Comparison of ENCODE assay signal across 1 cellular context in genomic region chr11:797300-798092, GRCh38.
TF ChIP-seq lines count a peak whose summit lies in the region.

No MANE protein-coding gene starts in this region.

TF ChIP-seq in HepG2, 621 proteins besides CTCF, POLR2A, EP300 and RAD21 (continued from another document):
- TF ChIP-seq TFDP1 (CRISPR knock-in tag; IDR thresholded peaks at IDR 0.05; ENCODE audit: borderline replicate concordance), result no peak
- no peak for TF ChIP-seq SETDB1 (CRISPR knock-in tag; IDR thresholded peaks at IDR 0.05; ENCODE audit: borderline replicate concordance)
- TF ChIP-seq PHF21A (CRISPR knock-in tag; IDR thresholded peaks at IDR 0.05), result no peak
- no peak for TF ChIP-seq HNRNPK (IDR thresholded peaks at IDR 0.05; ENCODE audit: low read depth, low read length, poor library complexity, severe bottlenecking)
- no peak for TF ChIP-seq ZIK1 (CRISPR knock-in tag; IDR thresholded peaks at IDR 0.05; ENCODE audit: borderline replicate concordance, low read depth)
- TF ChIP-seq ZNF619 (CRISPR knock-in tag; IDR thresholded peaks at IDR 0.05), result no peak
- peak; percentile 77 for TF ChIP-seq GMEB1 (CRISPR knock-in tag; IDR thresholded peaks at IDR 0.05; ENCODE audit: borderline replicate concordance)
- TF ChIP-seq ZNF331 (CRISPR knock-in tag; IDR thresholded peaks at IDR 0.05), result no peak
- TF ChIP-seq ZNF431 (CRISPR knock-in tag; IDR thresholded peaks at IDR 0.05; ENCODE audit: borderline replicate concordance, low read depth), result no peak
- no peak for TF ChIP-seq SMYD3 (CRISPR knock-in tag; IDR thresholded peaks at IDR 0.05)
- TF ChIP-seq ZNF878 (CRISPR knock-in tag; IDR thresholded peaks at IDR 0.05), result no peak
- TF ChIP-seq PAXIP1 (CRISPR knock-in tag; conservative IDR thresholded peaks at IDR 0.05), result peak; percentile 13; the same call in 1 of the 2 replicates
- 0 out of 2 replicates have a peak, but pooled peaks have one; percentile 35 for TF ChIP-seq HNRNPL (IDR thresholded peaks at IDR 0.05; ENCODE audit: low read depth, low read length)
- TF ChIP-seq HNF4A (CRISPR knock-in tag; IDR thresholded peaks at IDR 0.05), result no peak
- TF ChIP-seq ZMYM3 (CRISPR knock-in tag; IDR thresholded peaks at IDR 0.05), result no peak
- no peak for TF ChIP-seq HOXA7 (CRISPR knock-in tag; IDR thresholded peaks at IDR 0.05)
- no peak for TF ChIP-seq ZNF230 (CRISPR knock-in tag; IDR thresholded peaks at IDR 0.05)
- no peak for TF ChIP-seq FOXA3 (CRISPR knock-in tag; IDR thresholded peaks at IDR 0.05)
- TF ChIP-seq CERS6 (CRISPR knock-in tag; IDR thresholded peaks at IDR 0.05), result no peak
- no peak for TF ChIP-seq GABPA (IDR thresholded peaks at IDR 0.05; ENCODE audit: low read depth, low read length)
- no peak; the same call in 1 of the 2 replicates for TF ChIP-seq GABPA (CRISPR knock-in tag; IDR thresholded peaks at IDR 0.05; ENCODE audit: low read depth)
- no peak for TF ChIP-seq MZF1 (CRISPR knock-in tag; IDR thresholded peaks at IDR 0.05; ENCODE audit: borderline replicate concordance)
- TF ChIP-seq RFX5 (IDR thresholded peaks at IDR 0.05; ENCODE audit: low read depth, low read length), result no peak
- TF ChIP-seq PREB (CRISPR knock-in tag; IDR thresholded peaks at IDR 0.05), result no peak
- no peak for TF ChIP-seq TRIM24 (CRISPR knock-in tag; IDR thresholded peaks at IDR 0.05)
- no peak for TF ChIP-seq ZNF616 (CRISPR knock-in tag; IDR thresholded peaks at IDR 0.05; ENCODE audit: low read depth)
- TF ChIP-seq POGZ (CRISPR knock-in tag; IDR thresholded peaks at IDR 0.05), result no peak
- TF ChIP-seq ZNF367 (CRISPR knock-in tag; IDR thresholded peaks at IDR 0.05; ENCODE audit: borderline replicate concordance), result no peak
- no peak for TF ChIP-seq HDAC6 (IDR thresholded peaks at IDR 0.05; ENCODE audit: low read depth, low read length)
- TF ChIP-seq FOXA1 (IDR thresholded peaks at IDR 0.05), result no peak
- no peak for TF ChIP-seq FOXA1 (CRISPR knock-in tag; IDR thresholded peaks at IDR 0.05)
